In the genomic region with DNA sequence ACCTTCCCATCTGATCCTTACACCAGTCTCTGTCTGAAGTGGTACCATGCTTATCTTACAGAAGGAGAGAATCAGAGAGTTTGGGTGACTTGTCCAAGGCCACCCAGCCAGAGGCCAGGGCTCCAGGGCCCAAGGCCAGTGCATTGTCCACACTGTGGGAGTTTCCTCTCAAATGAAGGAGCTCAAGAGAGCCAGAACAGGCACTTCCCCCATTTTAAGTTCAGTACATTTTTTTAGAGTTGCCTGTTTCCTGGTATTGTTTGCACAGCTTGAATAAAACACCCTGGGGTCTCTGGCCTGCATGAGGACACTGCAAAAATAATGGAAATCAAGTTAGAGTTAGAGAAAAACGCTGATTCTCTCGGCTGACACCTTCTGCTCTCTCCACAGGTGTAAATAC, we compare ENCODE assay signal across 25 cellular contexts.
DNase-seq lines count a peak whose midpoint lies in the region; ATAC-seq, FAIRE-seq and TF ChIP-seq lines count a peak whose summit lies in the region.
"Had no signal": no experiment of that assay in that cellular context is flagged by ENCODE, and none has a peak within 500 bp of the region (broad histone marks: within the 10 kb centered on the region; RNA-seq: fewer than 3 reads in every experiment).

No MANE protein-coding gene starts in this region.

- H3K27me3 Mint-ChIP-seq in neural progenitor cell (ENCODE audit: insufficient read depth, low read depth), result no peaks in the 10 kb centered on the region
- no peaks in the 10 kb centered on the region for H3K27me3 Mint-ChIP-seq in activated CD4-positive, alpha-beta T cell treated with anti-CD3 and anti-CD28 coated beads, Interleukin-2, amount 10 ng/mL, durations not matched to agents 24 days and 14 days

- FAIRE-seq in endothelial cell of umbilical vein (lab: Jason Lieb, UNC), result peak; percentile 93
- FAIRE-seq: GM12878, HTR-8/SVneo, RCC 7860 had no signal

- no peaks in the 10 kb centered on the region for H3K36me3 Mint-ChIP-seq in neural progenitor cell
- no peaks in the 10 kb centered on the region for H3K36me3 Mint-ChIP-seq in activated CD4-positive, alpha-beta T cell treated with anti-CD3 and anti-CD28 coated beads, Interleukin-2, amount 10 ng/mL, durations not matched to agents 24 days and 14 days (ENCODE audit: low read depth)
- H3K36me3 Mint-ChIP-seq: CD4-positive, alpha-beta memory T cell had no signal

- H4K20me1 ChIP-seq in endothelial cell of umbilical vein (replicated peaks; ENCODE audit: control insufficient read depth, extremely low read depth, insufficient read depth, low read length) (no peaks in the 10 kb centered on the region), neural progenitor cell (ENCODE audit: low read depth) (no peaks in the 10 kb centered on the region)
- H4K20me1 ChIP-seq: BLaER1 treated with 17β-estradiol and CSF1 and Interleukin-3, amounts not matched to agents 10 nM and 100 nM had no signal

- ATAC-seq in left lung (peak; percentile 9), HG02852 (IDR thresholded peaks at IDR 0.05; ENCODE audit: unreplicated experiment) (no peak), right lobe of liver (no peak)
- ATAC-seq: GM12878 had no signal

- H3K27ac ChIP-seq in SJSA1, result peak overlapping the region; percentile 55
- peak overlapping the region; percentile 94 for H3K27ac ChIP-seq in endothelial cell of umbilical vein (ENCODE audit: insufficient read depth, low read depth, low read length)
- no peak overlapping the region for H3K27ac ChIP-seq in left lung
- H3K27ac ChIP-seq in neural progenitor cell, result no peak overlapping the region
- no peak overlapping the region for H3K27ac ChIP-seq in right lobe of liver
- H3K27ac ChIP-seq: BLaER1 treated with 17β-estradiol and CSF1 and Interleukin-3, amounts not matched to agents 10 nM and 100 nM had no signal

- peak; percentile 16 for DNase-seq in NCI-H69 (lab: John Stamatoyannopoulos, UW)
- DNase-seq in SJSA1 (ENCODE audit: low read depth in 1 of 2, low spot score in 2 of 2), result peak in 1 of 2 experiments; percentile 42
- DNase-seq in endothelial cell of umbilical vein (ENCODE audit: low read depth, low spot score), result peak; percentile 94
- DNase-seq in left lung, result no peak
- no peak for DNase-seq in neural progenitor cell (ENCODE audit: low spot score)
- DNase-seq in right lobe of liver, result no peak
- no peak for DNase-seq in activated CD4-positive, alpha-beta T cell treated with anti-CD3 and anti-CD28 coated beads, Interleukin-2, amount 10 ng/mL, durations not matched to agents 24 days and 14 days
- DNase-seq: ACHN; Caco-2; CD4-positive, alpha-beta memory T cell; DND-41; H7; KG1; NCI-H1092 treated with DMSO at 0.1 percent for 48 hours; NCI-H1436 treated with DMSO at 0.1 percent for 48 hours; NCI-H2029 treated with DMSO at 0.1 percent for 48 hours; NCI-H2171; NCI-H345; NCI-H524; NCI-H82 had no signal

- H3K9me3 ChIP-seq in SJSA1 (replicated peaks), result no peaks in the 10 kb centered on the region
- no peaks in the 10 kb centered on the region for H3K9me3 ChIP-seq in endothelial cell of umbilical vein (replicated peaks; ENCODE audit: control insufficient read depth, insufficient read depth, low read length)
- no peaks in the 10 kb centered on the region for H3K9me3 ChIP-seq in left lung
- no peaks in the 10 kb centered on the region for H3K9me3 ChIP-seq in neural progenitor cell (ENCODE audit: low read depth)
- no peaks in the 10 kb centered on the region for H3K9me3 ChIP-seq in right lobe of liver

- H3K36me3 ChIP-seq in SJSA1 (0 out of 2 replicates have a peak, but pooled peaks cover 3% of the 10 kb centered on the region), endothelial cell of umbilical vein (ENCODE audit: control insufficient read depth in 2 of 2, extremely low read depth in 1 of 2, insufficient read depth in 2 of 2, low read length in 2 of 2) (no peaks in the 10 kb centered on the region), left lung (no peaks in the 10 kb centered on the region), neural progenitor cell (no peaks in the 10 kb centered on the region), right lobe of liver (no peaks in the 10 kb centered on the region)
- H3K36me3 ChIP-seq: BLaER1 treated with 17β-estradiol and CSF1 and Interleukin-3, amounts not matched to agents 10 nM and 100 nM had no signal

- H3K27ac Mint-ChIP-seq in neural progenitor cell, result no peak overlapping the region
- H3K27ac Mint-ChIP-seq in activated CD4-positive, alpha-beta T cell treated with anti-CD3 and anti-CD28 coated beads, Interleukin-2, amount 10 ng/mL, durations not matched to agents 24 days and 14 days, result no peak overlapping the region
- H3K27ac Mint-ChIP-seq: CD4-positive, alpha-beta memory T cell had no signal

- no peaks in the 10 kb centered on the region for H3F3A ChIP-seq in neural progenitor cell (ENCODE audit: low read depth)

- H3K4me3 ChIP-seq in SJSA1 (no peak overlapping the region), endothelial cell of umbilical vein (replicated peaks in 1 of 3; ENCODE audit: insufficient read depth in 1 of 3, low read depth in 1 of 3, low read length in 3 of 3) (peak overlapping the region in 1 of 3 experiments; percentile 18), left lung (no peak overlapping the region), neural progenitor cell (no peak overlapping the region), right lobe of liver (no peak overlapping the region)
- H3K4me3 ChIP-seq: BLaER1 treated with 17β-estradiol and CSF1 and Interleukin-3, amounts not matched to agents 10 nM and 100 nM; GM12878 had no signal

- intact Hi-C loops in endothelial cell of umbilical vein (cut with micrococcal nuclease) (loop anchor here (1.0 kb wide), 2 partner anchors 124 to 170 kb away; no protein-coding TSS in a partner anchor), left lung (cut with DNase I) (no loop called here), right lobe of liver (cut with DNase I) (no loop called here)
- intact Hi-C loops in activated CD4-positive, alpha-beta T cell treated with anti-CD3 and anti-CD28 coated beads, Interleukin-2, amount 10 ng/mL, durations not matched to agents 24 days and 14 days (cut with micrococcal nuclease), result no loop called here

- H3K79me2 ChIP-seq in endothelial cell of umbilical vein (ENCODE audit: control insufficient read depth, insufficient read depth, low read length) (no peaks in the 10 kb centered on the region), neural progenitor cell (ENCODE audit: low read depth) (no peaks in the 10 kb centered on the region)

- WGBS in right lobe of liver (ENCODE audit: insufficient coverage, low coverage, low lambda C conversion rate, missing lambda C conversion rate), result 23% methylated on average over 2 of the region's 2 CpGs

- peak overlapping the region; percentile 66 for H3K4me2 ChIP-seq in endothelial cell of umbilical vein (ENCODE audit: insufficient read depth, low read length)
- no peak overlapping the region for H3K4me2 ChIP-seq in neural progenitor cell

- dilution Hi-C loops in endothelial cell of umbilical vein (cut with MboI; ENCODE audit: extremely low pct_ligation_motif_present, low sequenced_read_pairs), result no loop called here

- H3K4me1 ChIP-seq in SJSA1 (replicated peaks) (peaks cover 32% of the 10 kb centered on the region), endothelial cell of umbilical vein (ENCODE audit: control insufficient read depth, extremely low read depth, insufficient read depth, low read length) (peaks cover 30% of the 10 kb centered on the region), left lung (no peaks in the 10 kb centered on the region), neural progenitor cell (no peaks in the 10 kb centered on the region), right lobe of liver (no peaks in the 10 kb centered on the region)

- peaks cover 2% of the 10 kb centered on the region for H3K9me3 Mint-ChIP-seq in neural progenitor cell
- no peaks in the 10 kb centered on the region for H3K9me3 Mint-ChIP-seq in activated CD4-positive, alpha-beta T cell treated with anti-CD3 and anti-CD28 coated beads, Interleukin-2, amount 10 ng/mL, durations not matched to agents 24 days and 14 days
- H3K9me3 Mint-ChIP-seq: CD4-positive, alpha-beta memory T cell had no signal

- CTCF ChIA-PET in endothelial cell of umbilical vein (lab: Charles Lee), result interaction anchor here (0.6 to 1.9 kb wide), 10 partner anchors 9 to 170 kb away, joined by 3 to 17 read pairs (median 4); no protein-coding TSS in a partner anchor

- no peak overlapping the region for H3K4me3 Mint-ChIP-seq in neural progenitor cell
- H3K4me3 Mint-ChIP-seq in activated CD4-positive, alpha-beta T cell treated with anti-CD3 and anti-CD28 coated beads, Interleukin-2, amount 10 ng/mL, durations not matched to agents 24 days and 14 days, result no peak overlapping the region
- H3K4me3 Mint-ChIP-seq: CD4-positive, alpha-beta memory T cell had no signal

- peak overlapping the region; percentile 66 for H3K9ac ChIP-seq in endothelial cell of umbilical vein (replicated peaks; ENCODE audit: extremely low read depth, insufficient read depth, low read length)
- no peak overlapping the region for H3K9ac ChIP-seq in neural progenitor cell
- H3K9ac ChIP-seq: BLaER1 treated with 17β-estradiol and CSF1 and Interleukin-3, amounts not matched to agents 10 nM and 100 nM had no signal

- POLR2A ChIA-PET in endothelial cell of umbilical vein (lab: Charles Lee), result interaction anchor here (1.0 to 1.5 kb wide), 2 partner anchors 63 to 170 kb away, joined by 3 to 12 read pairs; no protein-coding TSS in a partner anchor

- no peak for TF ChIP-seq CTCF in endothelial cell of umbilical vein (IDR thresholded peaks at IDR 0.05; ENCODE audit: extremely low read depth in 1 of 2, insufficient read depth in 1 of 2, low read depth in 1 of 2, low read length in 2 of 2)
- no peak for TF ChIP-seq CTCF in left lung (IDR thresholded peaks at IDR 0.05)
- no peak for TF ChIP-seq CTCF in neural progenitor cell (IDR thresholded peaks at IDR 0.05)
- TF ChIP-seq CTCF in right lobe of liver (IDR thresholded peaks at IDR 0.05), result no peak

- no peaks in the 10 kb centered on the region for H3K9me1 ChIP-seq in endothelial cell of umbilical vein (replicated peaks; ENCODE audit: control insufficient read depth, extremely low read depth, insufficient read depth, low read length)

- H3K27me3 ChIP-seq in SJSA1 (replicated peaks) (no peaks in the 10 kb centered on the region), endothelial cell of umbilical vein (ENCODE audit: control insufficient read depth in 2 of 2, insufficient read depth in 2 of 2, low read length in 2 of 2) (no peaks in the 10 kb centered on the region), left lung (no peaks in the 10 kb centered on the region), neural progenitor cell (no peaks in the 10 kb centered on the region), right lobe of liver (no peaks in the 10 kb centered on the region)
- H3K27me3 ChIP-seq: BLaER1 treated with 17β-estradiol and CSF1 and Interleukin-3, amounts not matched to agents 10 nM and 100 nM had no signal

- TF ChIP-seq POLR2A in endothelial cell of umbilical vein (IDR thresholded peaks at IDR 0.05; ENCODE audit: low read depth, low read length), result peak; percentile 50
- no peak for TF ChIP-seq POLR2A in right lobe of liver (IDR thresholded peaks at IDR 0.05)

- H2AFZ ChIP-seq in endothelial cell of umbilical vein (ENCODE audit: low read depth, low read length), result no peak overlapping the region
- H2AFZ ChIP-seq in neural progenitor cell (replicated peaks), result no peak overlapping the region

- BruUV-seq in endothelial cell of umbilical vein (replicated peaks; lab: Mats Ljungman, UMichigan), result no TSS peak

- H3K4me1 Mint-ChIP-seq in neural progenitor cell, result no peaks in the 10 kb centered on the region
- H3K4me1 Mint-ChIP-seq in activated CD4-positive, alpha-beta T cell treated with anti-CD3 and anti-CD28 coated beads, Interleukin-2, amount 10 ng/mL, durations not matched to agents 24 days and 14 days, result no peaks in the 10 kb centered on the region
- H3K4me1 Mint-ChIP-seq: CD4-positive, alpha-beta memory T cell had no signal

Comparison
In these comparisons a context has a peak if more than half of its experiments do, and no peak if none do; other contexts are left out.
1. DNase-seq: peak in NCI-H69 (single experiment) and endothelial cell of umbilical vein (single experiment); none in left lung (0 of 2), neural progenitor cell (single experiment), right lobe of liver (0 of 3) and activated CD4-positive, alpha-beta T cell treated with anti-CD3 and anti-CD28 coated beads, Interleukin-2, amount 10 ng/mL, durations not matched to agents 24 days and 14 days (single experiment).
2. H3K27ac ChIP-seq: peak in SJSA1 (single experiment) and endothelial cell of umbilical vein (single experiment); none in left lung (0 of 2), neural progenitor cell (single experiment) and right lobe of liver (0 of 3).